Comparison of ENCODE assay signal across 25 cellular contexts in the genomic region with DNA sequence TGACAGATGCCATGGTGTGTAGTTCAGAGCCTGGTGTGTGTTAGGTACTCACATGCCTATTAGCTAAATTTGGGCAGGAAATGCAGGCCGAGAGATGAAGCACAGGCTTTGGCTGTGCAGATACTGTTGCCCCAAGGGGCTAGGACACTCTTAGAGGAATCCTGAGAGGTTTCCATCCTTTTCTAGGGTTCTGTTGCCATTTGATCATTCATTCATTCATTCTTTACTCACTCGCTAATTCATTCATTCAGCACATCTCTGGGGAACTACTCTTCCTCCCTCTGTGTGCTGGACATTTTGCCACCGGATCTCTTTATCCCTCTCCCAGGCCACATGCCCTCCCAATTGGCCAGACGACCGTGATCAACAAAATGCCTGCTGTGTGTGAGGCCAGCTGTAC. TPM values are rescaled to one million over a fixed set of nuclear protein-coding genes. Genes with fewer than 3 reads are reported as not detected.
"Had no signal": no experiment of that assay in that cellular context is flagged by ENCODE, and none has a peak within 500 bp of the region (broad histone marks: within the 10 kb centered on the region; RNA-seq: fewer than 3 reads in every experiment).

No MANE protein-coding gene starts in this region.

- H3K36me3 ChIP-seq: pancreas, right atrium auricular region, suprapubic skin, tibial artery, upper lobe of right lung had no signal

- H3K9me3 Mint-ChIP-seq: activated CD8-positive, alpha-beta T cell treated with anti-CD3 and anti-CD28 coated beads for 36 hours; activated naive CD4-positive, alpha-beta T cell treated with anti-CD3 and anti-CD28 coated beads, Interleukin-2, amount 50 U/mL, for 24 hours; activated naive CD8-positive, alpha-beta T cell treated with anti-CD3 and anti-CD28 coated beads, Interleukin-2, amount 50 U/mL, for 24 hours; activated T-cell treated with anti-CD3 and anti-CD28 coated beads, Interleukin-2, amount 50 U/mL, for 4 hours; activated T-helper 2 cell treated with anti-CD3 and anti-CD28 coated beads, Interferon-gamma antibody, Interleukin-2, Interleukin-4, amounts not matched to agents 10 μg/mL and 5 μg/mL and 100 μg/mL, durations not matched to agents 14 hours and 24 hours and 36 hours; immature natural killer cell; stimulated activated memory B cell treated with anti-CD40 and anti-IgM and Interleukin-4, amounts not matched to agents 10 μg/mL and 1 μg/mL and 100 μg/mL, for 72 hours had no signal

- H3K27ac ChIP-seq: pancreas, right atrium auricular region, suprapubic skin, tibial artery, upper lobe of right lung had no signal

- H3K27ac Mint-ChIP-seq: activated CD8-positive, alpha-beta T cell treated with anti-CD3 and anti-CD28 coated beads for 36 hours; activated naive CD8-positive, alpha-beta T cell treated with anti-CD3 and anti-CD28 coated beads, Interleukin-2, amount 50 U/mL, for 24 hours; activated T-helper 2 cell treated with anti-CD3 and anti-CD28 coated beads, Interferon-gamma antibody, Interleukin-2, Interleukin-4, amounts not matched to agents 10 μg/mL and 5 μg/mL and 100 μg/mL, durations not matched to agents 14 hours and 24 hours and 36 hours; stimulated activated memory B cell treated with anti-CD40 and anti-IgM and Interleukin-4, amounts not matched to agents 10 μg/mL and 1 μg/mL and 100 μg/mL, for 72 hours had no signal

- H3K27me3 ChIP-seq: pancreas, right atrium auricular region, upper lobe of right lung had no signal

- H3K9me3 ChIP-seq: pancreas, right atrium auricular region, suprapubic skin, tibial artery, upper lobe of right lung had no signal

- H3K4me2 ChIP-seq: smooth muscle cell had no signal

- H3K4me3 ChIP-seq: pancreas, right atrium auricular region, smooth muscle cell, suprapubic skin, tibial artery, upper lobe of right lung had no signal

- H3K27me3 Mint-ChIP-seq: activated CD4-positive, alpha-beta T cell treated with anti-CD3 and anti-CD28 coated beads, Interleukin-2, amount 10 ng/mL, durations not matched to agents 7 days and 5 days; activated CD8-positive, alpha-beta T cell treated with anti-CD3 and anti-CD28 coated beads for 36 hours; activated naive CD4-positive, alpha-beta T cell treated with anti-CD3 and anti-CD28 coated beads, Interleukin-2, amount 50 U/mL, for 24 hours; activated naive CD8-positive, alpha-beta T cell treated with anti-CD3 and anti-CD28 coated beads, Interleukin-2, amount 50 U/mL, for 24 hours had no signal

- DNase-seq: activated CD4-positive, alpha-beta T cell treated with anti-CD3 and anti-CD28 coated beads, Interleukin-2, amount 10 ng/mL, durations not matched to agents 7 days and 5 days; activated CD4-positive, CD25-positive, alpha-beta regulatory T cell treated with anti-CD3 and anti-CD28 coated beads, Interleukin-2, amount 50 U/mL, for 72 hours; activated CD8-positive, alpha-beta T cell treated with anti-CD3 and anti-CD28 coated beads for 36 hours; activated naive CD8-positive, alpha-beta T cell treated with anti-CD3 and anti-CD28 coated beads, Interleukin-2, amount 50 U/mL, for 24 hours; activated T-cell treated with anti-CD3 and anti-CD28 coated beads, Interleukin-2, amount 50 U/mL, for 4 hours; amygdala; caudate nucleus; head of caudate nucleus; hippocampal formation; immature natural killer cell; kidney; left colon; mammary epithelial cell; pancreas; stimulated activated CD4-positive, alpha-beta T cell treated with anti-CD3 and anti-CD28 coated beads, Interleukin-1b, Interleukin-23, amount 100 ng/mL, for 48 hours; stimulated activated CD4-positive, alpha-beta T cell treated with anti-CD3 and anti-CD28 coated beads, Interleukin-4, amount 100 ng/mL, for 4 hours; stimulated activated CD8-positive, alpha-beta memory T cell treated with anti-CD3 and anti-CD28 coated beads, Interleukin-4, amount 100 ng/mL, for 48 hours; tibial artery; upper lobe of right lung had no signal

- H3K4me3 Mint-ChIP-seq: activated CD4-positive, alpha-beta T cell treated with anti-CD3 and anti-CD28 coated beads, Interleukin-2, amount 10 ng/mL, durations not matched to agents 7 days and 5 days; activated CD8-positive, alpha-beta T cell treated with anti-CD3 and anti-CD28 coated beads for 36 hours; activated naive CD4-positive, alpha-beta T cell treated with anti-CD3 and anti-CD28 coated beads, Interleukin-2, amount 50 U/mL, for 24 hours; activated naive CD8-positive, alpha-beta T cell treated with anti-CD3 and anti-CD28 coated beads, Interleukin-2, amount 50 U/mL, for 24 hours; activated T-cell treated with anti-CD3 and anti-CD28 coated beads, Interleukin-2, amount 50 U/mL, for 4 hours; immature natural killer cell; stimulated activated memory B cell treated with anti-CD40 and anti-IgM and Interleukin-4, amounts not matched to agents 10 μg/mL and 1 μg/mL and 100 μg/mL, for 72 hours had no signal

- H3K36me3 Mint-ChIP-seq: immature natural killer cell; stimulated activated memory B cell treated with anti-CD40 and anti-IgM and Interleukin-4, amounts not matched to agents 10 μg/mL and 1 μg/mL and 100 μg/mL, for 72 hours had no signal

- ATAC-seq: activated CD8-positive, alpha-beta T cell treated with anti-CD3 and anti-CD28 coated beads for 36 hours; activated naive CD8-positive, alpha-beta T cell treated with anti-CD3 and anti-CD28 coated beads, Interleukin-2, amount 50 U/mL, for 24 hours; activated T-cell treated with anti-CD3 and anti-CD28 coated beads, Interleukin-2, amount 50 U/mL, for 4 hours; left colon; pancreas; stimulated activated memory B cell treated with anti-CD40 and anti-IgM and Interleukin-4, amounts not matched to agents 10 μg/mL and 1 μg/mL and 100 μg/mL, for 72 hours; upper lobe of right lung had no signal

RNA-seq across cellular contexts. Expression of gene NSG1, which starts 43.9 kb away (rescaled TPM):
- total RNA-seq: activated T-helper 2 cell treated with anti-CD3 and anti-CD28 coated beads, Interferon-gamma antibody, Interleukin-2, Interleukin-4, amounts not matched to agents 10 μg/mL and 5 μg/mL and 100 μg/mL, durations not matched to agents 14 hours and 24 hours and 36 hours had no signal
